Comparison of ENCODE assay signal across 13 cellular contexts in genomic region chr1:210792703-210793102, GRCh38.
DNase-seq lines count a peak whose midpoint lies in the region; ATAC-seq, FAIRE-seq and TF ChIP-seq lines count a peak whose summit lies in the region.
"Had no signal": no experiment of that assay in that cellular context is flagged by ENCODE, and none has a peak within 500 bp of the region (broad histone marks: within the 10 kb centered on the region; RNA-seq: fewer than 3 reads in every experiment).

No MANE protein-coding gene starts in this region.

- TF ChIP-seq EP300 in A549 (IDR thresholded peaks at IDR 0.05): no peak

- H3K27ac ChIP-seq in A549: no peak overlapping the region; a peak in 1 of 6 replicates
- H3K27ac ChIP-seq: C4-2B had no signal

- no peaks in the 10 kb centered on the region for H3K9me3 ChIP-seq in A549

- H3K4me3 ChIP-seq in A549 (no peak overlapping the region), foreskin fibroblast (ENCODE audit: low read depth in 1 of 2, low read length in 2 of 2) (no peak overlapping the region)

- CTCF ChIA-PET in A549 (lab: Yijun Ruan, JAX): no interaction called here

- peak overlapping the region; percentile 47 for H3K4me2 ChIP-seq in A549

- DNase-seq in A549 (ENCODE audit: low read depth in 1 of 2, low spot score in 1 of 2) (peak; percentile 58 to 64), GM04503 (ENCODE audit: low read depth) (peak; percentile 36), SW 1271 (lab: John Stamatoyannopoulos, UW) (peak; percentile 4 to 48), foreskin fibroblast (peak; percentile 27 to 60), NCI-H2171 (lab: John Stamatoyannopoulos, UW) (no peak), NCI-H82 treated with DMSO at 0.1 percent for 48 hours (lab: John Stamatoyannopoulos, UW; ENCODE audit: unreplicated experiment) (no peak), D341Med (ENCODE audit: low spot score) (no peak)
- DNase-seq: NCI-H2081 treated with DMSO at 0.1 percent for 48 hours had no signal

- no peak for TF ChIP-seq RAD21 in A549 (conservative IDR thresholded peaks at IDR 0.05 in 1 of 2, IDR thresholded peaks at IDR 0.05 in 1 of 2)

- peaks cover 14% of the 10 kb centered on the region for H3K4me1 ChIP-seq in A549

- no peak for TF ChIP-seq POLR2A in A549 (IDR thresholded peaks at IDR 0.05; ENCODE audit: low read length)

- 4% methylated on average over 2 of the region's 2 CpGs for WGBS in A549 (ENCODE audit: missing lambda C conversion rate)

- ATAC-seq in A549: peak; percentile 95 to 97
- no peak for ATAC-seq in GM18909 (IDR thresholded peaks at IDR 0.05; ENCODE audit: poor library complexity, unreplicated experiment)
- ATAC-seq: activated CD4-positive, CD25-positive, alpha-beta regulatory T cell treated with anti-CD3 and anti-CD28 coated beads, Interleukin-2, amount 50 U/mL, for 24 hours; Right ventricle myocardium inferior had no signal

- POLR2A ChIA-PET in A549 (lab: Yijun Ruan, JAX): no interaction called here

- TF ChIP-seq CTCF in A549 (IDR thresholded peaks at IDR 0.05): no peak
- TF ChIP-seq CTCF in foreskin fibroblast (IDR thresholded peaks at IDR 0.05; ENCODE audit: low read depth, low read length): no peak

- peak; percentile 18 for FAIRE-seq in A549 (lab: Jason Lieb, UNC)
- FAIRE-seq: GM12891 had no signal

TF ChIP-seq in A549, 52 proteins besides CTCF, POLR2A, EP300 and RAD21:
- TF ChIP-seq JUNB (IDR thresholded peaks at IDR 0.05): peak; percentile 68
- peak; percentile 91 for TF ChIP-seq FOSL2 (IDR thresholded peaks at IDR 0.05)
- TF ChIP-seq FOSL2 (CRISPR knock-in tag; IDR thresholded peaks at IDR 0.05): peak; percentile 96
- no peak for TF ChIP-seq HMGXB4 (CRISPR knock-in tag; IDR thresholded peaks at IDR 0.05; ENCODE audit: borderline replicate concordance)
TF ChIP-seq in A549: peak in this region for 2.

Comparison
In these comparisons a context has a peak if more than half of its experiments do, and no peak if none do; other contexts are left out.
1. DNase-seq: peak in A549 (2 of 2), GM04503 (single experiment), SW 1271 (2 of 2) and foreskin fibroblast (2 of 2); none in NCI-H2171 (single experiment), NCI-H82 treated with DMSO at 0.1 percent for 48 hours (single experiment) and D341Med (single experiment).